ENCODE assay signal across 8 cellular contexts in genomic region chr1:154960446-154961136, GRCh38. TPM values are rescaled to one million over a fixed set of nuclear protein-coding genes. Genes with fewer than 3 reads are reported as not detected.
DNase-seq lines count a peak whose midpoint lies in the region; ATAC-seq, FAIRE-seq and TF ChIP-seq lines count a peak whose summit lies in the region.

No MANE protein-coding gene starts in this region.

- no peak for TF ChIP-seq RAD21 in HepG2 (CRISPR knock-in tag; IDR thresholded peaks at IDR 0.05)

- H3K4me1 Mint-ChIP-seq in activated CD8-positive, alpha-beta memory T cell treated with anti-CD3 and anti-CD28 coated beads, Interleukin-2, amount 10 ng/mL, durations not matched to agents 7 days and 5 days = peaks cover 55% of the 10 kb centered on the region

- H3K36me3 Mint-ChIP-seq in activated CD8-positive, alpha-beta memory T cell treated with anti-CD3 and anti-CD28 coated beads, Interleukin-2, amount 10 ng/mL, durations not matched to agents 7 days and 5 days = peaks cover 20% of the 10 kb centered on the region

- no peaks in the 10 kb centered on the region; a peak in 1 of 5 replicates for H3K27me3 ChIP-seq in HepG2 (ENCODE audit: control insufficient read depth in 1 of 2, insufficient read depth in 2 of 2, low read length in 2 of 2)
- no peaks in the 10 kb centered on the region for H3K27me3 ChIP-seq in thyroid gland

- TF ChIP-seq POLR2A in HepG2 (IDR thresholded peaks at IDR 0.05; ENCODE audit: insufficient read depth in 1 of 2, low read depth in 2 of 2, low read length in 2 of 2) = no peak; a peak in 1 of 4 replicates
- TF ChIP-seq POLR2A in thyroid gland (IDR thresholded peaks at IDR 0.05) = no peak

- ATAC-seq in activated CD8-positive, alpha-beta memory T cell treated with anti-CD3 and anti-CD28 coated beads, Interleukin-2, amount 10 ng/mL, durations not matched to agents 7 days and 5 days = no peak
- ATAC-seq in HepG2 (no peak), HG02571 (IDR thresholded peaks at IDR 0.05; ENCODE audit: unreplicated experiment) (no peak), GM18870 (IDR thresholded peaks at IDR 0.05; ENCODE audit: unreplicated experiment) (no peak)

- H3K36me3 ChIP-seq in HepG2 (replicated peaks in 1 of 2; ENCODE audit: control insufficient read depth in 1 of 2, insufficient read depth in 2 of 2, low read length in 2 of 2) = peaks cover 13 to 37% of the 10 kb centered on the region in 2 experiments; a peak in 4 of 5 replicates
- H3K36me3 ChIP-seq in thyroid gland = peaks cover 6 to 14% of the 10 kb centered on the region in 2 donors

- CTCF ChIA-PET in activated CD8-positive, alpha-beta memory T cell treated with anti-CD3 and anti-CD28 coated beads, Interleukin-2, amount 10 ng/mL, durations not matched to agents 7 days and 5 days (lab: Charles Lee) = interaction anchor here (0.8 to 3.2 kb wide), 19 partner anchors 8 to 124 kb away, joined by 3 to 21 read pairs (median 5); partner anchors contain the start of genes ADAM15, FLAD1, PMVK and SHC1
- CTCF ChIA-PET in HepG2 (lab: Yijun Ruan, JAX; ENCODE audit: low intra/inter-chr PET ratio, low total read pairs) = interaction anchor here (0.6 to 3.7 kb wide), 2 partner anchors 57 to 91 kb away, joined by 3 to 24 read pairs; no protein-coding TSS in a partner anchor

- POLR2A ChIA-PET in HepG2 (lab: Yijun Ruan, JAX) = interaction anchor here (0.6 to 8.3 kb wide), 11 partner anchors 13 to 124 kb away, joined by 3 to 148 read pairs (median 8); partner anchors contain the start of genes ADAM15, CKS1B, FLAD1 and PMVK

- TF ChIP-seq EP300 in HepG2 (IDR thresholded peaks at IDR 0.05; ENCODE audit: low read depth in 2 of 2, low read length in 2 of 2) (no peak), HepG2 (CRISPR knock-in tag; IDR thresholded peaks at IDR 0.05; ENCODE audit: borderline replicate concordance) (no peak)

- no peak for DNase-seq in activated CD8-positive, alpha-beta memory T cell treated with anti-CD3 and anti-CD28 coated beads, Interleukin-2, amount 10 ng/mL, durations not matched to agents 7 days and 5 days
- no peak for DNase-seq in activated CD8-positive, alpha-beta memory T cell treated with anti-CD3 and anti-CD28 coated beads, Interleukin-2, amount 50 U/mL, for 4 hours
- DNase-seq in amniotic epithelial cell (ENCODE audit: low read depth) (peak; percentile 14), HepG2 (ENCODE audit: low spot score) (no peak), thyroid gland (no peak), DMS153 treated with DMSO at 0.1 percent for 48 hours (lab: John Stamatoyannopoulos, UW; ENCODE audit: unreplicated experiment) (no peak)

- H3K4me1 ChIP-seq in HepG2 (ENCODE audit: insufficient read depth, low read length) (peaks cover 51% of the 10 kb centered on the region), thyroid gland (peaks cover 47 to 55% of the 10 kb centered on the region in 2 donors)

- H4K20me1 ChIP-seq in HepG2 (ENCODE audit: insufficient read depth, low read length) = no peaks in the 10 kb centered on the region

- H2AFZ ChIP-seq in HepG2 (ENCODE audit: low read length) = no peak overlapping the region

- 62% methylated on average over 10 of the region's 10 CpGs for WGBS in HepG2 (ENCODE audit: low lambda C conversion rate)
- 43 to 44% methylated on average over 10 of the region's 10 CpGs for WGBS in thyroid gland, 2 donors

- H3K27me3 Mint-ChIP-seq in activated CD8-positive, alpha-beta memory T cell treated with anti-CD3 and anti-CD28 coated beads, Interleukin-2, amount 10 ng/mL, durations not matched to agents 7 days and 5 days = no peaks in the 10 kb centered on the region

- TF ChIP-seq CTCF in HepG2 (CRISPR knock-in tag; IDR thresholded peaks at IDR 0.05) (no peak), thyroid gland (IDR thresholded peaks at IDR 0.05) (no peak)

- in situ Hi-C loops in HepG2 (cut with HindIII; ENCODE audit: extremely low pct_ligation_motif_present, low pct_unique_long_range_greater_than_20kb) = loop anchor here (5.0 kb wide), 1 partner anchor 37 kb away; no protein-coding TSS in a partner anchor

- peak overlapping the region; percentile 89 for H3K27ac Mint-ChIP-seq in activated CD8-positive, alpha-beta memory T cell treated with anti-CD3 and anti-CD28 coated beads, Interleukin-2, amount 10 ng/mL, durations not matched to agents 7 days and 5 days

- peaks cover 17% of the 10 kb centered on the region for H3K79me2 ChIP-seq in HepG2 (ENCODE audit: insufficient read depth, low read length)

- intact Hi-C loops in HepG2 (cut with micrococcal nuclease; ENCODE audit: unreplicated experiment) = loop anchor here (2.0 kb wide), 1 partner anchor 40 kb away; no protein-coding TSS in a partner anchor
- intact Hi-C loops in thyroid gland (cut with DNase I) = loop anchor here (5.0 kb wide), 1 partner anchor 37 kb away; no protein-coding TSS in a partner anchor

- peak overlapping the region; percentile 96 for H3K4me3 Mint-ChIP-seq in activated CD8-positive, alpha-beta memory T cell treated with anti-CD3 and anti-CD28 coated beads, Interleukin-2, amount 10 ng/mL, durations not matched to agents 7 days and 5 days

- FAIRE-seq in HepG2 (lab: Jason Lieb, UNC) = no peak

- peak overlapping the region; percentile 96 for H3K27ac ChIP-seq in HepG2 (ENCODE audit: extremely low read length, insufficient read depth, low read length)
- peak overlapping the region in 2 of 3 donors; percentile 94 to 97 for H3K27ac ChIP-seq in thyroid gland

- no peaks in the 10 kb centered on the region for H3K9me3 Mint-ChIP-seq in activated CD8-positive, alpha-beta memory T cell treated with anti-CD3 and anti-CD28 coated beads, Interleukin-2, amount 10 ng/mL, durations not matched to agents 7 days and 5 days (ENCODE audit: low read depth)

- H3K4me3 ChIP-seq in HepG2 (replicated peaks in 1 of 3; ENCODE audit: insufficient read depth in 1 of 3, low read depth in 2 of 3, low read length in 3 of 3) (peak overlapping the region; percentile 72 to 87 (median 80)), thyroid gland (replicated peaks in 1 of 3) (peak overlapping the region in 2 of 3 donors; percentile 30 to 69)

- H3K9ac ChIP-seq in HepG2 (ENCODE audit: insufficient read depth, low read depth, low read length) = peak overlapping the region; percentile 97

- BruUV-seq in HepG2 (replicated peaks; lab: Mats Ljungman, UMichigan) = TSS peak; percentile 48

- H3K4me2 ChIP-seq in HepG2 (ENCODE audit: low read depth, low read length) = peak overlapping the region; percentile 92

- H3K9me3 ChIP-seq in HepG2 (ENCODE audit: low read length) = no peaks in the 10 kb centered on the region
- no peaks in the 10 kb centered on the region for H3K9me3 ChIP-seq in thyroid gland

RNA-seq across cellular contexts. Expression of gene PYGO2, which starts 1.0 kb away (rescaled TPM):
- 10 to 100 TPM; 44.0 to 47.9 TPM for total RNA-seq in activated CD8-positive, alpha-beta memory T cell treated with anti-CD3 and anti-CD28 coated beads, Interleukin-2, amount 10 ng/mL, durations not matched to agents 7 days and 5 days
- total RNA-seq in HepG2 (2016; rRNA removed; fragmentation: Illumina TruSeq; extraction: Trizol) (20.3 and 21.3 TPM in 2 replicates), thyroid gland (10 to 100 TPM; 28.6 to 48.3 (median 42.9) TPM)
- total RNA-seq in HepG2 (2016; cell fraction: cytosol; rRNA removed; fragmentation: Illumina TruSeq; extraction: Trizol; ENCODE audit: low read depth) = 3.2 and 3.5 TPM in 2 replicates
- 19.3 and 19.4 TPM in 2 replicates for total RNA-seq in HepG2 (2016; cell fraction: insoluble cytoplasmic fraction; rRNA removed; fragmentation: Illumina TruSeq; extraction: Trizol)
- total RNA-seq in HepG2 (2016; cell fraction: membrane; rRNA removed; fragmentation: Illumina TruSeq; extraction: Trizol) = 14.9 and 16.1 TPM in 2 replicates
- total RNA-seq in HepG2 (2016; cell fraction: nucleus; rRNA removed; fragmentation: Illumina TruSeq; extraction: Trizol) = 10.9 and 15.3 TPM in 2 replicates
- 21.8 and 24.3 TPM in 2 replicates for polyA plus RNA-seq in HepG2 (2011; rRNA removed)
- polyA plus RNA-seq in HepG2 (2011; cell fraction: cytosol; rRNA removed) = 16.5 and 18.4 TPM in 2 replicates
- 31.3 and 35.1 TPM in 2 replicates for polyA plus RNA-seq in HepG2 (2011; cell fraction: nucleus; rRNA removed)
- 16.9 and 18.8 TPM in 2 replicates for polyA plus RNA-seq in HepG2 (2012)
- 3.3 TPM in 2 replicates for polyA plus RNA-seq in HepG2 (2016; cell fraction: cytosol; fragmentation: Illumina TruSeq; extraction: Trizol; ENCODE audit: low read depth)
- polyA plus RNA-seq in HepG2 (2016; cell fraction: insoluble cytoplasmic fraction; fragmentation: Illumina TruSeq; extraction: Trizol; ENCODE audit: low read depth) = 23.0 and 27.3 TPM in 2 replicates
- polyA plus RNA-seq in HepG2 (2016; cell fraction: membrane; fragmentation: Illumina TruSeq; extraction: Trizol; ENCODE audit: low read depth) = 11.9 and 12.7 TPM in 2 replicates
- 25.6 and 27.8 TPM in 2 replicates for polyA plus RNA-seq in HepG2 (2016; cell fraction: nucleus; fragmentation: Illumina TruSeq; extraction: Trizol; ENCODE audit: insufficient read depth, low read depth)
- polyA minus RNA-seq in HepG2 (2011; rRNA and poly(A)+ RNA removed; ENCODE audit: low replicate concordance) = 20.6 and 39.8 TPM in 2 replicates
- polyA minus RNA-seq in HepG2 (2011; cell fraction: cytosol; rRNA and poly(A)+ RNA removed) = 12.1 and 13.1 TPM in 2 replicates
- polyA minus RNA-seq in HepG2 (2011; cell fraction: nucleus; rRNA and poly(A)+ RNA removed) = 11.5 and 15.9 TPM in 2 replicates

RNA-seq across cellular contexts. Expression of gene PBXIP1, which starts 4.7 kb away (rescaled TPM):
- 10 to 100 TPM; 52.6 to 61.5 TPM for total RNA-seq in activated CD8-positive, alpha-beta memory T cell treated with anti-CD3 and anti-CD28 coated beads, Interleukin-2, amount 10 ng/mL, durations not matched to agents 7 days and 5 days
- total RNA-seq in HepG2 (2016; rRNA removed; fragmentation: Illumina TruSeq; extraction: Trizol) (7.3 and 16.3 TPM in 2 replicates), thyroid gland (100 to 1,000 TPM; 139 to 205 (median 181) TPM)
- 2.0 and 2.1 TPM in 2 replicates for total RNA-seq in HepG2 (2016; cell fraction: cytosol; rRNA removed; fragmentation: Illumina TruSeq; extraction: Trizol; ENCODE audit: low read depth)
- 5.9 and 16.8 TPM in 2 replicates for total RNA-seq in HepG2 (2016; cell fraction: insoluble cytoplasmic fraction; rRNA removed; fragmentation: Illumina TruSeq; extraction: Trizol)
- 2.1 and 2.2 TPM in 2 replicates for total RNA-seq in HepG2 (2016; cell fraction: membrane; rRNA removed; fragmentation: Illumina TruSeq; extraction: Trizol)
- total RNA-seq in HepG2 (2016; cell fraction: nucleus; rRNA removed; fragmentation: Illumina TruSeq; extraction: Trizol) = 16.4 and 17.3 TPM in 2 replicates
- 31.9 and 40.0 TPM in 2 replicates for polyA plus RNA-seq in HepG2 (2011; rRNA removed)
- polyA plus RNA-seq in HepG2 (2011; cell fraction: cytosol; rRNA removed) = 30.4 and 31.5 TPM in 2 replicates
- polyA plus RNA-seq in HepG2 (2011; cell fraction: nucleus; rRNA removed) = 31.2 and 36.7 TPM in 2 replicates
- 17.1 and 23.1 TPM in 2 replicates for polyA plus RNA-seq in HepG2 (2012)
- 0.68 and 0.86 TPM in 2 replicates for polyA plus RNA-seq in HepG2 (2016; cell fraction: cytosol; fragmentation: Illumina TruSeq; extraction: Trizol; ENCODE audit: low read depth)
- polyA plus RNA-seq in HepG2 (2016; cell fraction: insoluble cytoplasmic fraction; fragmentation: Illumina TruSeq; extraction: Trizol; ENCODE audit: low read depth) = 5.1 and 5.5 TPM in 2 replicates
- 1.1 and 1.3 TPM in 2 replicates for polyA plus RNA-seq in HepG2 (2016; cell fraction: membrane; fragmentation: Illumina TruSeq; extraction: Trizol; ENCODE audit: low read depth)
- 22.7 and 24.2 TPM in 2 replicates for polyA plus RNA-seq in HepG2 (2016; cell fraction: nucleus; fragmentation: Illumina TruSeq; extraction: Trizol; ENCODE audit: insufficient read depth, low read depth)
- 25.2 and 29.8 TPM in 2 replicates for polyA minus RNA-seq in HepG2 (2011; rRNA and poly(A)+ RNA removed; ENCODE audit: low replicate concordance)
- 12.7 and 15.3 TPM in 2 replicates for polyA minus RNA-seq in HepG2 (2011; cell fraction: cytosol; rRNA and poly(A)+ RNA removed)
- 12.6 and 15.4 TPM in 2 replicates for polyA minus RNA-seq in HepG2 (2011; cell fraction: nucleus; rRNA and poly(A)+ RNA removed)

RNA-seq across cellular contexts. Expression of gene SHC1, which starts 10.0 kb away (rescaled TPM):
- total RNA-seq in activated CD8-positive, alpha-beta memory T cell treated with anti-CD3 and anti-CD28 coated beads, Interleukin-2, amount 10 ng/mL, durations not matched to agents 7 days and 5 days = 10 to 100 TPM; 48.0 to 57.4 TPM
- total RNA-seq in HepG2 (2016; rRNA removed; fragmentation: Illumina TruSeq; extraction: Trizol) (52.0 and 55.0 TPM in 2 replicates), thyroid gland (100 to 1,000 TPM; 108 to 168 (median 123) TPM)
- 10.4 and 11.4 TPM in 2 replicates for total RNA-seq in HepG2 (2016; cell fraction: cytosol; rRNA removed; fragmentation: Illumina TruSeq; extraction: Trizol; ENCODE audit: low read depth)
- total RNA-seq in HepG2 (2016; cell fraction: insoluble cytoplasmic fraction; rRNA removed; fragmentation: Illumina TruSeq; extraction: Trizol) = 43.4 and 62.0 TPM in 2 replicates
- 32.4 and 34.5 TPM in 2 replicates for total RNA-seq in HepG2 (2016; cell fraction: membrane; rRNA removed; fragmentation: Illumina TruSeq; extraction: Trizol)
- 38.5 and 42.7 TPM in 2 replicates for total RNA-seq in HepG2 (2016; cell fraction: nucleus; rRNA removed; fragmentation: Illumina TruSeq; extraction: Trizol)
- 137 and 146 TPM in 2 replicates for polyA plus RNA-seq in HepG2 (2011; rRNA removed)
- polyA plus RNA-seq in HepG2 (2011; cell fraction: cytosol; rRNA removed) = 58.2 and 72.4 TPM in 2 replicates
- polyA plus RNA-seq in HepG2 (2011; cell fraction: nucleus; rRNA removed) = 261 and 328 TPM in 2 replicates
- 46.9 and 60.8 TPM in 2 replicates for polyA plus RNA-seq in HepG2 (2012)
- polyA plus RNA-seq in HepG2 (2016; cell fraction: cytosol; fragmentation: Illumina TruSeq; extraction: Trizol; ENCODE audit: low read depth) = 13.4 and 13.5 TPM in 2 replicates
- polyA plus RNA-seq in HepG2 (2016; cell fraction: insoluble cytoplasmic fraction; fragmentation: Illumina TruSeq; extraction: Trizol; ENCODE audit: low read depth) = 59.8 and 73.1 TPM in 2 replicates
- polyA plus RNA-seq in HepG2 (2016; cell fraction: membrane; fragmentation: Illumina TruSeq; extraction: Trizol; ENCODE audit: low read depth) = 34.6 and 37.7 TPM in 2 replicates
- polyA plus RNA-seq in HepG2 (2016; cell fraction: nucleus; fragmentation: Illumina TruSeq; extraction: Trizol; ENCODE audit: insufficient read depth, low read depth) = 141 and 171 TPM in 2 replicates
- polyA minus RNA-seq in HepG2 (2011; rRNA and poly(A)+ RNA removed; ENCODE audit: low replicate concordance) = 119 and 193 TPM in 2 replicates
- 49.8 and 52.4 TPM in 2 replicates for polyA minus RNA-seq in HepG2 (2011; cell fraction: cytosol; rRNA and poly(A)+ RNA removed)
- polyA minus RNA-seq in HepG2 (2011; cell fraction: nucleus; rRNA and poly(A)+ RNA removed) = 37.5 and 41.5 TPM in 2 replicates

RNA-seq across cellular contexts. Expression of gene CKS1B, which starts 13.9 kb away (rescaled TPM):
- total RNA-seq in activated CD8-positive, alpha-beta memory T cell treated with anti-CD3 and anti-CD28 coated beads, Interleukin-2, amount 10 ng/mL, durations not matched to agents 7 days and 5 days = 100 to 1,000 TPM; 149 to 155 TPM
- 217 and 268 TPM in 2 replicates for total RNA-seq in HepG2 (2016; rRNA removed; fragmentation: Illumina TruSeq; extraction: Trizol)
- total RNA-seq in HepG2 (2016; cell fraction: cytosol; rRNA removed; fragmentation: Illumina TruSeq; extraction: Trizol; ENCODE audit: low read depth) = 95.8 and 111 TPM in 2 replicates
- total RNA-seq in HepG2 (2016; cell fraction: insoluble cytoplasmic fraction; rRNA removed; fragmentation: Illumina TruSeq; extraction: Trizol) = 219 and 283 TPM in 2 replicates
- 160 and 171 TPM in 2 replicates for total RNA-seq in HepG2 (2016; cell fraction: membrane; rRNA removed; fragmentation: Illumina TruSeq; extraction: Trizol)
- 75.7 and 82.8 TPM in 2 replicates for total RNA-seq in HepG2 (2016; cell fraction: nucleus; rRNA removed; fragmentation: Illumina TruSeq; extraction: Trizol)
- 122 and 222 TPM in 2 replicates for polyA plus RNA-seq in HepG2 (2011; rRNA removed)
- 141 and 184 TPM in 2 replicates for polyA plus RNA-seq in HepG2 (2011; cell fraction: cytosol; rRNA removed)
- polyA plus RNA-seq in HepG2 (2011; cell fraction: nucleus; rRNA removed) = 54.7 and 67.5 TPM in 2 replicates
- 103 and 128 TPM in 2 replicates for polyA plus RNA-seq in HepG2 (2012)
- 98.3 and 114 TPM in 2 replicates for polyA plus RNA-seq in HepG2 (2016; cell fraction: cytosol; fragmentation: Illumina TruSeq; extraction: Trizol; ENCODE audit: low read depth)
- polyA plus RNA-seq in HepG2 (2016; cell fraction: insoluble cytoplasmic fraction; fragmentation: Illumina TruSeq; extraction: Trizol; ENCODE audit: low read depth) = 306 and 328 TPM in 2 replicates
- 149 and 155 TPM in 2 replicates for polyA plus RNA-seq in HepG2 (2016; cell fraction: membrane; fragmentation: Illumina TruSeq; extraction: Trizol; ENCODE audit: low read depth)
- 139 and 158 TPM in 2 replicates for polyA plus RNA-seq in HepG2 (2016; cell fraction: nucleus; fragmentation: Illumina TruSeq; extraction: Trizol; ENCODE audit: insufficient read depth, low read depth)
- polyA minus RNA-seq in HepG2 (2011; rRNA and poly(A)+ RNA removed; ENCODE audit: low replicate concordance) = 89.2 and 369 TPM in 2 replicates
- 31.4 and 39.6 TPM in 2 replicates for polyA minus RNA-seq in HepG2 (2011; cell fraction: cytosol; rRNA and poly(A)+ RNA removed)
- 20.0 and 31.2 TPM in 2 replicates for polyA minus RNA-seq in HepG2 (2011; cell fraction: nucleus; rRNA and poly(A)+ RNA removed)
- total RNA-seq in thyroid gland = 10 to 100 TPM; 14.3 to 29.5 (median 22.6) TPM

RNA-seq across cellular contexts. Expression of gene FLAD1, which starts 22.6 kb away (rescaled TPM):
- 10 to 100 TPM; 48.2 to 63.7 TPM for total RNA-seq in activated CD8-positive, alpha-beta memory T cell treated with anti-CD3 and anti-CD28 coated beads, Interleukin-2, amount 10 ng/mL, durations not matched to agents 7 days and 5 days
- total RNA-seq in HepG2 (2016; rRNA removed; fragmentation: Illumina TruSeq; extraction: Trizol) (32.8 and 32.9 TPM in 2 replicates), thyroid gland (10 to 100 TPM; 24.1 to 39.3 (median 31.1) TPM)
- total RNA-seq in HepG2 (2016; cell fraction: cytosol; rRNA removed; fragmentation: Illumina TruSeq; extraction: Trizol; ENCODE audit: low read depth) = 21.5 and 22.7 TPM in 2 replicates
- total RNA-seq in HepG2 (2016; cell fraction: insoluble cytoplasmic fraction; rRNA removed; fragmentation: Illumina TruSeq; extraction: Trizol) = 29.0 and 37.1 TPM in 2 replicates
- 23.4 and 27.9 TPM in 2 replicates for total RNA-seq in HepG2 (2016; cell fraction: membrane; rRNA removed; fragmentation: Illumina TruSeq; extraction: Trizol)
- total RNA-seq in HepG2 (2016; cell fraction: nucleus; rRNA removed; fragmentation: Illumina TruSeq; extraction: Trizol) = 37.9 and 38.9 TPM in 2 replicates
- polyA plus RNA-seq in HepG2 (2011; rRNA removed) = 25.9 and 30.3 TPM in 2 replicates
- polyA plus RNA-seq in HepG2 (2011; cell fraction: cytosol; rRNA removed) = 16.4 and 22.8 TPM in 2 replicates
- polyA plus RNA-seq in HepG2 (2011; cell fraction: nucleus; rRNA removed) = 84.3 and 94.4 TPM in 2 replicates
- polyA plus RNA-seq in HepG2 (2012) = 15.3 and 18.2 TPM in 2 replicates
- 17.3 and 18.3 TPM in 2 replicates for polyA plus RNA-seq in HepG2 (2016; cell fraction: cytosol; fragmentation: Illumina TruSeq; extraction: Trizol; ENCODE audit: low read depth)
- 28.5 and 31.1 TPM in 2 replicates for polyA plus RNA-seq in HepG2 (2016; cell fraction: insoluble cytoplasmic fraction; fragmentation: Illumina TruSeq; extraction: Trizol; ENCODE audit: low read depth)
- 17.7 and 19.3 TPM in 2 replicates for polyA plus RNA-seq in HepG2 (2016; cell fraction: membrane; fragmentation: Illumina TruSeq; extraction: Trizol; ENCODE audit: low read depth)
- polyA plus RNA-seq in HepG2 (2016; cell fraction: nucleus; fragmentation: Illumina TruSeq; extraction: Trizol; ENCODE audit: insufficient read depth, low read depth) = 64.3 and 72.6 TPM in 2 replicates
- 34.0 and 163 TPM in 2 replicates for polyA minus RNA-seq in HepG2 (2011; rRNA and poly(A)+ RNA removed; ENCODE audit: low replicate concordance)
- 7.6 and 9.5 TPM in 2 replicates for polyA minus RNA-seq in HepG2 (2011; cell fraction: cytosol; rRNA and poly(A)+ RNA removed)
- polyA minus RNA-seq in HepG2 (2011; cell fraction: nucleus; rRNA and poly(A)+ RNA removed) = 15.7 and 16.8 TPM in 2 replicates
